ENCODE assay signal across 9 cellular contexts in the genomic region with DNA sequence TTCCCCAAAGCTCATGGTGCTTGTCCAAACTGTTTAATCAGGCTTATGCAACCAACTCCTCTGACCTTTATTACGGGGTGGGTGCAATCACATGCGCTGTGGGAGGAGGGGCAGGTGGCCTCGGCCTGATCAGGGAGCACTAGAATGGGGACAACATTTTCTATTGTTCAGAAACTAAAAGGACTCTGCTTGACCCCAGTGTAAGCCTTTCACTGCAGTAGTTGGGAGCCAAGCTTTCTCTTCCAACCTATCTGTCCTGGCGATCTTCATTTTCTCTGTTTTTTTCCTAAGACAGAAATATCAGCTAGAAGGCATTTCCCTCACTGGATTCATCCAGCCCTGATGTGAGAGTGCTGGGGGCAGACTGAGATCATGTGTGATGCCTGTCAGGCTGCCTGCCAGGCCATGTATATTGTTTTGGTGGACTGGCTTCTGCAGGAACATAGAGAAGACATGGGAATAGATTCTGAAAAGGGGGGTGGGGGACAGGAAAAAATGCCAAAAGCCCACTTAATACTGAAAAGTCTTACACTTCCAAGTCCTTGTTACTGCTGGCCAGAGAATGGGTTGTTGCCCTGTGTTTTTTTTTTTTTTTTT.
DNase-seq lines count a peak whose midpoint lies in the region; ATAC-seq, FAIRE-seq and TF ChIP-seq lines count a peak whose summit lies in the region.
"Had no signal": no experiment of that assay in that cellular context is flagged by ENCODE, and none has a peak within 500 bp of the region (broad histone marks: within the 10 kb centered on the region; RNA-seq: fewer than 3 reads in every experiment).

No MANE protein-coding gene starts in this region.

- no peak for ATAC-seq in HG03342 (IDR thresholded peaks at IDR 0.05; ENCODE audit: unreplicated experiment)

- H3K36me3 ChIP-seq in osteoblast (ENCODE audit: insufficient read depth, low read length) = no peaks in the 10 kb centered on the region

- H3K4me1 ChIP-seq in osteoblast (ENCODE audit: insufficient read depth, low read length) = peaks cover 39% of the 10 kb centered on the region

- H3K4me3 ChIP-seq in osteoblast (ENCODE audit: insufficient read depth, low read length) = no peak overlapping the region

- H3K4me2 ChIP-seq in osteoblast (ENCODE audit: insufficient read depth, low read length) = peak overlapping the region; percentile 45

- H3K9me3 ChIP-seq in osteoblast (ENCODE audit: low read depth, low read length) = no peaks in the 10 kb centered on the region

- no peaks in the 10 kb centered on the region for H4K20me1 ChIP-seq in osteoblast (ENCODE audit: insufficient read depth, low read length)

- DNase-seq in AG09319 (ENCODE audit: extremely low read depth, low read depth) (peak; percentile 80), RCC 7860 (ENCODE audit: low spot score) (peak; percentile 67), fibroblast of peridontal ligament (ENCODE audit: extremely low read depth) (peak; percentile 78), osteoblast (ENCODE audit: insufficient read length, low spot score, missing footprints) (peak; percentile 67), frontal cortex (ENCODE audit: low spot score in 2 of 2) (no peak), epidermal melanocyte (ENCODE audit: insufficient read length, low spot score) (no peak), COLO829 (ENCODE audit: low spot score) (no peak)
- DNase-seq: CD4-positive, CD25-positive, alpha-beta regulatory T cell had no signal

- no peaks in the 10 kb centered on the region for H3K27me3 ChIP-seq in osteoblast (ENCODE audit: insufficient read depth, low read length)

- FAIRE-seq in RCC 7860 (lab: Jason Lieb, UNC) (peak; percentile 84), frontal cortex (lab: Jason Lieb, UNC) (no peak)

- H2AFZ ChIP-seq in osteoblast (ENCODE audit: low read length) = peak overlapping the region; percentile 73

- peak overlapping the region; percentile 65 for H3K27ac ChIP-seq in osteoblast (ENCODE audit: low read depth, low read length)

- H3K79me2 ChIP-seq in osteoblast (ENCODE audit: insufficient read depth, low read length) = no peaks in the 10 kb centered on the region

- TF ChIP-seq CTCF in AG09319 (IDR thresholded peaks at IDR 0.05; ENCODE audit: low read depth, low read length) (no peak), osteoblast (IDR thresholded peaks at IDR 0.05; ENCODE audit: extremely low read depth, low read depth, low read length) (no peak)

Comparison
In these comparisons a context has a peak if more than half of its experiments do, and no peak if none do; other contexts are left out.
1. DNase-seq: peak in AG09319 (single experiment), RCC 7860 (single experiment), fibroblast of peridontal ligament (single experiment) and osteoblast (single experiment); none in frontal cortex (0 of 2), epidermal melanocyte (single experiment) and COLO829 (single experiment).